Comparison of ENCODE assay signal across 24 cellular contexts in the genomic region with DNA sequence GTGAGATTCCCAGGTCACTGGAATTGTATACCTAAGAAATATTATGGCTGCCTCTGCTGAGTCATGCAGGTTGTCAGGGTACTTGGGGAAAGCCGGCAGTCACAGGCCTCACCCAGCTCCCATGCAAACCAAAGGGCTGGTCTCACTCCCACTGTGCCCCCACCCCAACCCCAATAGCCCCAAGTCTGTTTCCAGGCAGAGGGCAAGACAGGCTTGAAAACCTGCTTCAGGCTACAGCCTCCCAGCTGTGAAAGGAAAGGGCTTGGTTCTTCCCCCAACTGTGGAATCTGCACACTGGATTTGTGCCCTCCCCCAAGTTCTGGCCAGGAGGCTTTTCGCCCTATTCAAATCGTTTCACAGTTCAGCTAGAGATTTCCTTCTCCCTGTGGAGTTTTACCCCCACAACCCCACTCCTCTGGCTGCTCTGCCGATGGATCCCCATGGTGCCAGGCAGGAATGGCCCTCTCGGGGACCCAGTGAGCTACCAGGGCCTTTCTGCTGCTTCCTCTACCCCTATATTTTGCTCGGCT. TPM values are rescaled to one million over a fixed set of nuclear protein-coding genes. Genes with fewer than 3 reads are reported as not detected.
A peak's percentile ranks its signal among the peaks of the same experiment; 100 is the strongest.
DNase-seq lines count a peak whose midpoint lies in the region; ATAC-seq and TF ChIP-seq lines count a peak whose summit lies in the region.
"Had no signal": no experiment of that assay in that cellular context is flagged by ENCODE, and none has a peak within 500 bp of the region (broad histone marks: within the 10 kb centered on the region; RNA-seq: fewer than 3 reads in every experiment).

No MANE protein-coding gene starts in this region.

- H3K4me3 ChIP-seq in mammary epithelial cell (replicated peaks in 1 of 3; ENCODE audit: insufficient read depth in 1 of 3, low read depth in 2 of 3, low read length in 3 of 3) (no peak overlapping the region), SK-N-MC (peak overlapping the region; percentile 56), body of pancreas (no peak overlapping the region), HAP-1 (no peak overlapping the region)
- H3K4me3 ChIP-seq: Peyer's patch had no signal

- H3K9me3 ChIP-seq in mammary epithelial cell (replicated peaks; ENCODE audit: insufficient read depth, low read length) (no peaks in the 10 kb centered on the region), SK-N-MC (ENCODE audit: low read depth, low read length) (peaks cover 3% of the 10 kb centered on the region; the same call in 1 of the 2 replicates), body of pancreas (no peaks in the 10 kb centered on the region), HAP-1 (peaks cover 2% of the 10 kb centered on the region; the same call in 1 of the 2 replicates)
- H3K9me3 ChIP-seq: Peyer's patch had no signal

- H3K27ac ChIP-seq in mammary epithelial cell (ENCODE audit: insufficient read depth, low read depth, low read length) (peak overlapping the region; percentile 7), SK-N-MC (peak overlapping the region; percentile 95), foreskin keratinocyte (peak overlapping the region; percentile 81), body of pancreas (no peak overlapping the region)
- H3K27ac ChIP-seq: 22Rv1, Peyer's patch had no signal

- BruUV-seq in mammary epithelial cell (replicated peaks; lab: Mats Ljungman, UMichigan), result no TSS peak
- BruUV-seq in MCF 10A (replicated peaks; lab: Mats Ljungman, UMichigan), result no TSS peak

- peak overlapping the region; percentile 77 for H2AFZ ChIP-seq in mammary epithelial cell (ENCODE audit: low read depth, low read length)

- DNase-seq in mammary epithelial cell (no peak), MCF 10A (ENCODE audit: unreplicated experiment) (no peak), SK-N-MC (ENCODE audit: low read depth, low spot score) (no peak), foreskin keratinocyte (peak in 1 of 2 donors; percentile 60), body of pancreas (no peak), HAP-1 (ENCODE audit: low spot score in 2 of 2) (no peak)
- DNase-seq: AML-193; C1 segment of cervical spinal cord; Calu3; CD8-positive, alpha-beta memory T cell; DMS153; Kasumi-1; MM.1S; NCI-H1048; NCI-H1436 treated with DMSO at 0.1 percent for 48 hours; NCI-H2029; NCI-H2227 treated with DMSO at 0.1 percent for 48 hours; NCI-H510A; NCI-H748 treated with DMSO at 0.1 percent for 48 hours; Peyer's patch had no signal

- no peak overlapping the region for H3K27ac Mint-ChIP-seq in MCF 10A (ENCODE audit: low read depth, unreplicated experiment)
- H3K27ac Mint-ChIP-seq: CD8-positive, alpha-beta memory T cell had no signal

- intact Hi-C loops in mammary epithelial cell (cut with micrococcal nuclease), result loop anchor here (5.0 kb wide), 1 partner anchor 42 kb away; a partner anchor contains a TSS
- intact Hi-C loops in MCF 10A (cut with micrococcal nuclease), result no loop called here
- intact Hi-C loops in body of pancreas (cut with DNase I), result no loop called here

- CTCF ChIA-PET in mammary epithelial cell (lab: Charles Lee; ENCODE audit: low non-redundant PET), result no interaction called here
- CTCF ChIA-PET in MCF 10A (lab: Yijun Ruan, JAX), result interaction anchor here (0.6 to 2.4 kb wide), 5 partner anchors 14 to 974 kb away, joined by 3 to 9 read pairs (median 4); no protein-coding TSS in a partner anchor

- peaks cover 6% of the 10 kb centered on the region for H3K4me1 Mint-ChIP-seq in MCF 10A (ENCODE audit: insufficient read depth, unreplicated experiment)
- H3K4me1 Mint-ChIP-seq: CD8-positive, alpha-beta memory T cell had no signal

- no peaks in the 10 kb centered on the region for H3K27me3 Mint-ChIP-seq in MCF 10A (ENCODE audit: insufficient read depth, unreplicated experiment)

- no peak overlapping the region for H3K4me2 ChIP-seq in mammary epithelial cell (ENCODE audit: insufficient read depth, low read depth, low read length)

- H3K9me3 Mint-ChIP-seq in MCF 10A (ENCODE audit: unreplicated experiment), result peaks cover 8% of the 10 kb centered on the region

- H3K36me3 Mint-ChIP-seq in MCF 10A (ENCODE audit: insufficient read depth, unreplicated experiment), result no peaks in the 10 kb centered on the region

- WGBS in mammary epithelial cell (ENCODE audit: low coverage, missing lambda C conversion rate), result 76% methylated on average over 6 of the region's 6 CpGs
- 70 to 80% methylated on average over 6 of the region's 6 CpGs for WGBS in body of pancreas, 2 donors

- no peak for TF ChIP-seq POLR2A in body of pancreas (IDR thresholded peaks at IDR 0.05)

- TF ChIP-seq CTCF in mammary epithelial cell (conservative IDR thresholded peaks at IDR 0.05 in 1 of 2, IDR thresholded peaks at IDR 0.05 in 1 of 2; ENCODE audit: extremely low read depth in 1 of 2, insufficient read depth in 1 of 2, low read depth in 1 of 2, low read length in 2 of 2) (no peak), MCF 10A (IDR thresholded peaks at IDR 0.05; ENCODE audit: unreplicated experiment) (no peak), foreskin keratinocyte (conservative IDR thresholded peaks at IDR 0.05) (no peak), body of pancreas (IDR thresholded peaks at IDR 0.05) (no peak)

- no peaks in the 10 kb centered on the region for H3K36me3 ChIP-seq in mammary epithelial cell (ENCODE audit: insufficient read depth, low read length)
- H3K36me3 ChIP-seq in SK-N-MC (ENCODE audit: insufficient read depth, low read length), result no peaks in the 10 kb centered on the region
- no peaks in the 10 kb centered on the region for H3K36me3 ChIP-seq in body of pancreas (replicated peaks in 1 of 2; ENCODE audit: insufficient read depth in 1 of 2, low read depth in 2 of 2)
- no peaks in the 10 kb centered on the region for H3K36me3 ChIP-seq in HAP-1 (replicated peaks)
- H3K36me3 ChIP-seq: Peyer's patch had no signal

- H4K20me1 ChIP-seq in mammary epithelial cell (ENCODE audit: insufficient read depth, low read length), result no peaks in the 10 kb centered on the region

- POLR2A ChIA-PET in MCF 10A (lab: Yijun Ruan, JAX), result interaction anchor here (1.5 to 5.2 kb wide), 6 partner anchors 9 to 44 kb away, joined by 3 to 42 read pairs (median 7); a partner anchor contains a TSS

- peak; percentile 43 for ATAC-seq in foreskin keratinocyte
- ATAC-seq in body of pancreas, result no peak
- ATAC-seq in GM18511 (IDR thresholded peaks at IDR 0.05; ENCODE audit: unreplicated experiment), result no peak
- no peak for ATAC-seq in GM21447 (IDR thresholded peaks at IDR 0.05; ENCODE audit: unreplicated experiment)
- ATAC-seq: Right ventricle myocardium inferior had no signal

- no peaks in the 10 kb centered on the region for H3K79me2 ChIP-seq in mammary epithelial cell (ENCODE audit: insufficient read depth, low read length)

- no peak overlapping the region for H3K4me3 Mint-ChIP-seq in MCF 10A (ENCODE audit: unreplicated experiment)
- H3K4me3 Mint-ChIP-seq: CD8-positive, alpha-beta memory T cell had no signal

- no peaks in the 10 kb centered on the region for H3K27me3 ChIP-seq in mammary epithelial cell (ENCODE audit: insufficient read depth, low read length)
- H3K27me3 ChIP-seq in foreskin keratinocyte, result no peaks in the 10 kb centered on the region
- no peaks in the 10 kb centered on the region for H3K27me3 ChIP-seq in body of pancreas
- H3K27me3 ChIP-seq in HAP-1 (ENCODE audit: low read depth), result 0 out of 2 replicates have a peak, but pooled peaks cover 5% of the 10 kb centered on the region
- H3K27me3 ChIP-seq: Peyer's patch had no signal

- no peak overlapping the region for H3K9ac ChIP-seq in mammary epithelial cell (ENCODE audit: insufficient read depth, low read length)
- H3K9ac ChIP-seq in SK-N-MC (ENCODE audit: insufficient read length), result peak overlapping the region; percentile 55

- dilution Hi-C loops in mammary epithelial cell (cut with HindIII; ENCODE audit: low sequenced_read_pairs), result no loop called here

- H3K4me1 ChIP-seq in mammary epithelial cell (ENCODE audit: insufficient read depth, low read length) (peaks cover 29% of the 10 kb centered on the region), foreskin keratinocyte (peaks cover 25% of the 10 kb centered on the region), body of pancreas (no peaks in the 10 kb centered on the region), HAP-1 (peaks cover 7% of the 10 kb centered on the region)
- H3K4me1 ChIP-seq: Peyer's patch had no signal

- in situ Hi-C loops in mammary epithelial cell (cut with MboI; ENCODE audit: low sequenced_read_pairs in 2 of 2) (no loop called here), HAP-1 (cut with MboI; ENCODE audit: low sequenced_read_pairs) (no loop called here)

RNA-seq across cellular contexts. Expression of a gene that starts 37.0 kb away (rescaled TPM):
- total RNA-seq in mammary epithelial cell (1 to 10 TPM; 5.1 to 8.0 TPM), MCF 10A (2022) (2.9 and 3.1 TPM in 2 replicates), foreskin keratinocyte (0.60 and 0.99 TPM in 2 replicates), body of pancreas (1 to 10 TPM; 2.1 to 4.3 TPM)
- polyA plus RNA-seq in mammary epithelial cell (2.3 TPM), foreskin keratinocyte (0.49 and 0.56 TPM in 2 replicates)
- polyA minus RNA-seq in mammary epithelial cell, result 1.0 TPM

RNA-seq across cellular contexts. Expression of a gene that starts 43.9 kb away (rescaled TPM):
- total RNA-seq in mammary epithelial cell (100 to 1,000 TPM in 1 of 2 donors, 10 to 100 TPM in 1; 30.6 to 147 TPM), MCF 10A (2022) (9.5 and 12.1 TPM in 2 replicates), foreskin keratinocyte (29.7 and 41.1 TPM in 2 replicates), body of pancreas (100 to 1,000 TPM in 1 of 2 donors, 10 to 100 TPM in 1; 98.8 to 148 TPM)
- polyA plus RNA-seq in mammary epithelial cell (48.7 TPM), foreskin keratinocyte (17.0 and 20.8 TPM in 2 replicates)
- 50.9 TPM for polyA minus RNA-seq in mammary epithelial cell

Comparison
In these comparisons a context has a peak if more than half of its experiments do, and no peak if none do; other contexts are left out.
1. H3K27ac ChIP-seq: peak in mammary epithelial cell (single experiment), SK-N-MC (single experiment) and foreskin keratinocyte (single experiment); none in body of pancreas (0 of 4).